20 cellular contexts compared by ENCODE assay signal in the genomic region with DNA sequence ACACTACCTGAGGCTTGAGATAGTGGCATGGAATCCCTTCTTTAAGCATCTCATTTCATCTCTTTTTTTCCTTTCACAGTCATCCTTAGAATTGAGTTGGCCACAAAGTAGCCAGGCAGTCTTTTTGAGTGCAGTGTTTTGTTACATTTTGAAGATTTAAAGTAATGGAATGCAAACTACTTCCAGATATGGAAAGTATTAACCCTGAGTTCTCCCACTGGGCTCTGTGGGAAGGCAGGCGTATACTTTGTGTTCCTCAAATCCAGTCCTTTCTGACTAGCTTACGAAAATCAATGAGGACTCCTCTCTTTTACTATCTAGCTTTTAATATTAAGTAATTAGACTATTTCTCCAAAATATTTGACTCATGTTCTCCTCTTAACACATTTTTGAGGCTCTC. TPM values are rescaled to one million over a fixed set of nuclear protein-coding genes. Genes with fewer than 3 reads are reported as not detected.
"Had no signal": no experiment of that assay in that cellular context is flagged by ENCODE, and none has a peak within 500 bp of the region (broad histone marks: within the 10 kb centered on the region; RNA-seq: fewer than 3 reads in every experiment).

No MANE protein-coding gene starts in this region.

- H3K27me3 Mint-ChIP-seq: activated B cell treated with CpG ODN at 0.5 μM for 24 hours; activated CD8-positive, alpha-beta T cell treated with anti-CD3 and anti-CD28 coated beads for 36 hours; activated T-cell treated with anti-CD3 and anti-CD28 coated beads, Interleukin-2, amount 50 U/mL, for 24 hours; type B pancreatic cell had no signal

- ATAC-seq: activated CD8-positive, alpha-beta T cell treated with anti-CD3 and anti-CD28 coated beads for 36 hours; psoas muscle; right cardiac atrium; stimulated activated naive CD8-positive, alpha-beta T cell treated with anti-CD3 and anti-CD28 coated beads, Interleukin-15, Interleukin-2, amounts not matched to agents 100 U/mL and 50 U/mL, for 24 hours had no signal

- H3K27me3 ChIP-seq: cardiac muscle cell, dorsolateral prefrontal cortex, ovary had no signal

- H3K27ac ChIP-seq: cardiac muscle cell, epithelial cell of prostate, left ventricle myocardium inferior, psoas muscle had no signal

- H3K4me3 Mint-ChIP-seq: activated B cell treated with CpG ODN at 0.5 μM for 24 hours; activated CD8-positive, alpha-beta T cell treated with anti-CD3 and anti-CD28 coated beads for 36 hours; activated T-cell treated with anti-CD3 and anti-CD28 coated beads, Interleukin-2, amount 50 U/mL, for 24 hours; nephron progenitor cell; type B pancreatic cell had no signal

- H3K4me3 ChIP-seq: cardiac muscle cell, dorsolateral prefrontal cortex, left ventricle myocardium inferior, ovary, psoas muscle had no signal

- H3K4me1 Mint-ChIP-seq: activated B cell treated with CpG ODN at 0.5 μM for 24 hours, nephron progenitor cell had no signal

- DNase-seq: activated B cell treated with CpG ODN at 0.5 μM for 24 hours; activated CD4-positive, alpha-beta T cell treated with anti-CD3 and anti-CD28 coated beads for 48 hours; activated CD8-positive, alpha-beta T cell treated with anti-CD3 and anti-CD28 coated beads for 36 hours; activated naive CD4-positive, alpha-beta T cell treated with Interleukin-2 at 50 U/mL for 16 hours; activated T-cell treated with anti-CD3 and anti-CD28 coated beads, Interleukin-2, amount 50 U/mL, for 24 hours; anterior cingulate cortex; dorsolateral prefrontal cortex; kidney; left ventricle myocardium inferior; nephron progenitor cell; ovary; psoas muscle; right cardiac atrium; stimulated activated naive CD8-positive, alpha-beta T cell treated with anti-CD3 and anti-CD28 coated beads, Interleukin-15, Interleukin-2, amounts not matched to agents 100 U/mL and 50 U/mL, for 24 hours; T-helper 1 cell; T-helper 9 cell had no signal

- H3K27ac Mint-ChIP-seq: activated B cell treated with CpG ODN at 0.5 μM for 24 hours; activated CD8-positive, alpha-beta T cell treated with anti-CD3 and anti-CD28 coated beads for 36 hours; activated T-cell treated with anti-CD3 and anti-CD28 coated beads, Interleukin-2, amount 50 U/mL, for 24 hours; activated T-helper 2 cell treated with anti-CD3 and anti-CD28 coated beads, Interferon-gamma antibody, Interleukin-2, Interleukin-4, amounts not matched to agents 10 μg/mL and 5 μg/mL and 100 μg/mL, durations not matched to agents 14 hours and 24 hours and 36 hours; nephron progenitor cell; type B pancreatic cell had no signal

- H3K4me1 ChIP-seq: left ventricle myocardium inferior, psoas muscle had no signal

- H3K36me3 Mint-ChIP-seq: type B pancreatic cell had no signal

- H3K9me3 Mint-ChIP-seq: activated B cell treated with CpG ODN at 0.5 μM for 24 hours; activated T-helper 2 cell treated with anti-CD3 and anti-CD28 coated beads, Interferon-gamma antibody, Interleukin-2, Interleukin-4, amounts not matched to agents 10 μg/mL and 5 μg/mL and 100 μg/mL, durations not matched to agents 14 hours and 24 hours and 36 hours; nephron progenitor cell; type B pancreatic cell had no signal

- H3K9me3 ChIP-seq: left ventricle myocardium inferior, ovary, psoas muscle had no signal

- H3K36me3 ChIP-seq: cardiac muscle cell, left ventricle myocardium inferior, ovary had no signal

RNA-seq across cellular contexts. Expression of gene PCDH10, which starts 29.9 kb away (rescaled TPM):
- total RNA-seq: activated B cell treated with CpG ODN at 0.5 μM for 24 hours; activated CD8-positive, alpha-beta T cell treated with anti-CD3 and anti-CD28 coated beads for 36 hours had no signal
